Comparison of ENCODE assay signal across 18 cellular contexts in genomic region chr7:66409493-66409892, GRCh38.
DNase-seq lines count a peak whose midpoint lies in the region; ATAC-seq and TF ChIP-seq lines count a peak whose summit lies in the region.
"Had no signal": no experiment of that assay in that cellular context is flagged by ENCODE, and none has a peak within 500 bp of the region (broad histone marks: within the 10 kb centered on the region; RNA-seq: fewer than 3 reads in every experiment).

No MANE protein-coding gene starts in this region.

- H3K9me3 Mint-ChIP-seq in activated T-cell treated with anti-CD3 and anti-CD28 coated beads, Interleukin-2, amount 50 U/mL, for 24 hours = peaks cover 2% of the 10 kb centered on the region
- H3K9me3 Mint-ChIP-seq in activated T-cell treated with anti-CD3 and anti-CD28 coated beads, Interleukin-2, amount 50 U/mL, for 72 hours = no peaks in the 10 kb centered on the region

- peaks cover 11% of the 10 kb centered on the region for H3K4me1 ChIP-seq in lower lobe of right lung

- H3K27ac Mint-ChIP-seq in activated T-cell treated with anti-CD3 and anti-CD28 coated beads, Interleukin-2, amount 50 U/mL, for 24 hours = peak overlapping the region; percentile 9
- H3K27ac Mint-ChIP-seq in activated T-cell treated with anti-CD3 and anti-CD28 coated beads, Interleukin-2, amount 50 U/mL, for 72 hours = no peak overlapping the region

- H3K4me3 ChIP-seq in epithelial cell of esophagus (ENCODE audit: low read length) (no peak overlapping the region), lower lobe of right lung (no peak overlapping the region)
- H3K4me3 ChIP-seq: BLaER1 treated with 17β-estradiol and CSF1 and Interleukin-3, amounts not matched to agents 10 nM and 100 nM had no signal

- TF ChIP-seq CTCF in epithelial cell of esophagus (IDR thresholded peaks at IDR 0.05; ENCODE audit: insufficient read depth, low read depth, low read length, missing control alignments) (no peak), lower lobe of right lung (IDR thresholded peaks at IDR 0.05) (no peak)

- peaks cover 14% of the 10 kb centered on the region for H3K4me1 Mint-ChIP-seq in activated T-cell treated with anti-CD3 and anti-CD28 coated beads, Interleukin-2, amount 50 U/mL, for 24 hours (ENCODE audit: low read depth)
- peaks cover 13% of the 10 kb centered on the region for H3K4me1 Mint-ChIP-seq in activated T-cell treated with anti-CD3 and anti-CD28 coated beads, Interleukin-2, amount 50 U/mL, for 72 hours (ENCODE audit: low read depth)

- H3K4me3 Mint-ChIP-seq in activated T-cell treated with anti-CD3 and anti-CD28 coated beads, Interleukin-2, amount 50 U/mL, for 24 hours = no peak overlapping the region
- no peak overlapping the region for H3K4me3 Mint-ChIP-seq in activated T-cell treated with anti-CD3 and anti-CD28 coated beads, Interleukin-2, amount 50 U/mL, for 72 hours

- peaks cover 13% of the 10 kb centered on the region for H3K36me3 Mint-ChIP-seq in activated T-cell treated with anti-CD3 and anti-CD28 coated beads, Interleukin-2, amount 50 U/mL, for 24 hours (ENCODE audit: low read depth)
- H3K36me3 Mint-ChIP-seq in activated T-cell treated with anti-CD3 and anti-CD28 coated beads, Interleukin-2, amount 50 U/mL, for 72 hours (ENCODE audit: insufficient read depth in 2 of 2) = no peaks in the 10 kb centered on the region

- H3K27me3 Mint-ChIP-seq in activated T-cell treated with anti-CD3 and anti-CD28 coated beads, Interleukin-2, amount 50 U/mL, for 24 hours = no peaks in the 10 kb centered on the region
- no peaks in the 10 kb centered on the region for H3K27me3 Mint-ChIP-seq in activated T-cell treated with anti-CD3 and anti-CD28 coated beads, Interleukin-2, amount 50 U/mL, for 72 hours (ENCODE audit: low read depth)

- DNase-seq in activated T-cell treated with anti-CD3 and anti-CD28 coated beads, Interleukin-2, amount 50 U/mL, for 24 hours = no peak
- no peak for DNase-seq in activated T-cell treated with anti-CD3 and anti-CD28 coated beads, Interleukin-2, amount 50 U/mL, for 72 hours
- peak; percentile 88 for DNase-seq in epithelial cell of esophagus (ENCODE audit: low read depth)
- DNase-seq in lower lobe of right lung = no peak
- DNase-seq in NCI-H146 (lab: John Stamatoyannopoulos, UW) = no peak
- no peak for DNase-seq in ACHN
- DNase-seq: 8988T, COR-L47, HCEC 1CT, NCI-H1092 treated with DMSO at 0.1 percent for 48 hours, NCI-H187, NCI-H2171, NCI-H774, SK-N-SH had no signal

- intact Hi-C loops in lower lobe of right lung (cut with DNase I) = no loop called here

- H3K9me3 ChIP-seq in lower lobe of right lung = no peaks in the 10 kb centered on the region
- H3K9me3 ChIP-seq: SK-N-SH had no signal

- peaks cover 11% of the 10 kb centered on the region for H3K36me3 ChIP-seq in lower lobe of right lung

- no peaks in the 10 kb centered on the region for H3K27me3 ChIP-seq in lower lobe of right lung (ENCODE audit: low read depth)
- H3K27me3 ChIP-seq: BLaER1 treated with 17β-estradiol and CSF1 and Interleukin-3, amounts not matched to agents 10 nM and 100 nM had no signal

- no peak overlapping the region for H3K27ac ChIP-seq in lower lobe of right lung
- H3K27ac ChIP-seq: BLaER1 treated with 17β-estradiol and CSF1 and Interleukin-3, amounts not matched to agents 10 nM and 100 nM had no signal

- in situ Hi-C loops in ACHN (cut with HindIII; ENCODE audit: low pct_ligation_motif_present, low pct_unique_long_range_greater_than_20kb, low sequenced_read_pairs) = no loop called here

- no peak for ATAC-seq in activated T-cell treated with anti-CD3 and anti-CD28 coated beads, Interleukin-2, amount 50 U/mL, for 72 hours (replicated peaks in 1 of 2)
- ATAC-seq in lower lobe of right lung (peak; percentile 45 to 59), GM21360 (IDR thresholded peaks at IDR 0.05; ENCODE audit: unreplicated experiment) (no peak), GM19023 (IDR thresholded peaks at IDR 0.05; ENCODE audit: unreplicated experiment) (no peak)
- ATAC-seq: Right ventricle myocardium inferior had no signal

Comparison
In these comparisons a context has a peak if more than half of its experiments do, and no peak if none do; other contexts are left out.
1. ATAC-seq: peak in lower lobe of right lung (2 of 2); none in activated T-cell treated with anti-CD3 and anti-CD28 coated beads, Interleukin-2, amount 50 U/mL, for 72 hours (0 of 2), GM21360 (single experiment) and GM19023 (single experiment).